ENCODE assay signal across 18 cellular contexts in genomic region chr6:161917645-161918044, GRCh38.
A peak's percentile ranks its signal among the peaks of the same experiment; 100 is the strongest.
DNase-seq lines count a peak whose midpoint lies in the region; TF ChIP-seq lines count a peak whose summit lies in the region.
"Had no signal": no experiment of that assay in that cellular context is flagged by ENCODE, and none has a peak within 500 bp of the region (broad histone marks: within the 10 kb centered on the region; RNA-seq: fewer than 3 reads in every experiment).

No MANE protein-coding gene starts in this region.

- intact Hi-C loops in A673 (cut with micrococcal nuclease; ENCODE audit: unreplicated experiment), result no loop called here
- intact Hi-C loops in CD14-positive monocyte (cut with micrococcal nuclease), result no loop called here

- H3K4me3 Mint-ChIP-seq in CD14-positive monocyte, result no peak overlapping the region

- TF ChIP-seq CTCF in kidney epithelial cell (IDR thresholded peaks at IDR 0.05; ENCODE audit: insufficient read depth, low read length, poor library complexity, severe bottlenecking), result peak; percentile 22
- no peak for TF ChIP-seq CTCF in GM13976 (IDR thresholded peaks at IDR 0.05; ENCODE audit: borderline replicate concordance, control extremely low read depth, extremely low read depth, insufficient read depth, missing control alignments)
- TF ChIP-seq CTCF in hepatocyte (IDR thresholded peaks at IDR 0.05; ENCODE audit: poor library complexity), result no peak
- TF ChIP-seq CTCF in A673 (conservative IDR thresholded peaks at IDR 0.05; ENCODE audit: low read depth, low read length), result no peak
- TF ChIP-seq CTCF in CD14-positive monocyte (IDR thresholded peaks at IDR 0.05), result no peak

- no peak overlapping the region for H3K27ac ChIP-seq in hepatocyte
- no peak overlapping the region for H3K27ac ChIP-seq in A673 (ENCODE audit: low read depth, low read length, poor library complexity, severe bottlenecking)
- H3K27ac ChIP-seq: BLaER1 treated with 17β-estradiol and CSF1 and Interleukin-3, amounts not matched to agents 10 nM and 100 nM; heart left ventricle; Peyer's patch; thyroid gland had no signal

- no TSS peak for BruUV-seq in A673 (replicated peaks; lab: Mats Ljungman, UMichigan)

- WGBS in hepatocyte (ENCODE audit: low lambda C conversion rate, missing lambda C conversion rate), result 76% methylated on average over 4 of the region's 4 CpGs

- CTCF ChIA-PET in A673 (lab: Charles Lee), result no interaction called here

- H2AFZ ChIP-seq in hepatocyte, result no peak overlapping the region

- H3K36me3 ChIP-seq in MG63 (no peaks in the 10 kb centered on the region), kidney epithelial cell (ENCODE audit: control insufficient read depth, insufficient read depth, low read length) (no peaks in the 10 kb centered on the region), hepatocyte (replicated peaks; ENCODE audit: insufficient read depth, low read depth) (no peaks in the 10 kb centered on the region), A673 (ENCODE audit: insufficient read depth, low read length, poor library complexity, severe bottlenecking) (no peaks in the 10 kb centered on the region)
- H3K36me3 ChIP-seq: BLaER1 treated with 17β-estradiol and CSF1 and Interleukin-3, amounts not matched to agents 10 nM and 100 nM; heart left ventricle; Peyer's patch; thyroid gland had no signal

- H3K4me1 ChIP-seq in hepatocyte (ENCODE audit: insufficient read depth) (peaks cover 5% of the 10 kb centered on the region), A673 (ENCODE audit: insufficient read depth, low read length, poor library complexity, severe bottlenecking) (no peaks in the 10 kb centered on the region)
- H3K4me1 ChIP-seq: Peyer's patch, thyroid gland had no signal

- H3K4me3 ChIP-seq in MG63, result peak overlapping the region; percentile 36
- no peak overlapping the region for H3K4me3 ChIP-seq in kidney epithelial cell (ENCODE audit: low read depth, low read length)
- no peak overlapping the region for H3K4me3 ChIP-seq in hepatocyte
- H3K4me3 ChIP-seq in A673 (ENCODE audit: low read depth, low read length, poor library complexity, severe bottlenecking), result no peak overlapping the region
- H3K4me3 ChIP-seq: BLaER1 treated with 17β-estradiol and CSF1 and Interleukin-3, amounts not matched to agents 10 nM and 100 nM; heart left ventricle; Peyer's patch; thyroid gland had no signal

- no peak overlapping the region for H3K4me2 ChIP-seq in hepatocyte
- H3K4me2 ChIP-seq: BLaER1 treated with 17β-estradiol and CSF1 and Interleukin-3, amounts not matched to agents 10 nM and 100 nM had no signal

- H3K36me3 Mint-ChIP-seq in CD14-positive monocyte, result no peaks in the 10 kb centered on the region

- DNase-seq in ELR (ENCODE audit: low read depth) (peak; percentile 48), MG63 (no peak), SHP77 treated with DMSO at 0.1 percent for 48 hours (lab: John Stamatoyannopoulos, UW) (peak; percentile 21), kidney epithelial cell (ENCODE audit: low read depth) (no peak), GM13976 (ENCODE audit: low spot score) (no peak), hepatocyte (ENCODE audit: low spot score) (no peak), A673 (ENCODE audit: low spot score) (no peak), CD14-positive monocyte (ENCODE audit: low spot score) (no peak)
- DNase-seq: amniotic stem cell; cortex of kidney; heart left ventricle; kidney; NCI-H446 treated with DMSO at 0.1 percent for 48 hours; Peyer's patch; stimulated activated CD4-positive, alpha-beta T cell treated with anti-CD3 and anti-CD28 coated beads, Interleukin-4, amount 100 ng/mL, for 24 hours; T-helper 1 cell; thyroid gland had no signal

- H3K4me1 Mint-ChIP-seq in CD14-positive monocyte, result peaks cover 6% of the 10 kb centered on the region

- H4K20me1 ChIP-seq in hepatocyte (ENCODE audit: insufficient read depth, poor library complexity, severe bottlenecking), result no peaks in the 10 kb centered on the region
- H4K20me1 ChIP-seq: BLaER1 treated with 17β-estradiol and CSF1 and Interleukin-3, amounts not matched to agents 10 nM and 100 nM had no signal

- no peaks in the 10 kb centered on the region for H3K79me2 ChIP-seq in hepatocyte

- POLR2A ChIA-PET in A673 (lab: Charles Lee; ENCODE audit: low non-redundant PET), result no interaction called here

- no peaks in the 10 kb centered on the region for H3K27me3 ChIP-seq in MG63
- H3K27me3 ChIP-seq in kidney epithelial cell (ENCODE audit: control insufficient read depth, insufficient read depth, low read length), result no peaks in the 10 kb centered on the region
- H3K27me3 ChIP-seq in hepatocyte, result no peaks in the 10 kb centered on the region
- no peaks in the 10 kb centered on the region for H3K27me3 ChIP-seq in A673 (replicated peaks; ENCODE audit: insufficient read depth, low read depth, low read length, poor library complexity)
- H3K27me3 ChIP-seq: BLaER1 treated with 17β-estradiol and CSF1 and Interleukin-3, amounts not matched to agents 10 nM and 100 nM; heart left ventricle; Peyer's patch; thyroid gland had no signal

- H3K27me3 Mint-ChIP-seq in CD14-positive monocyte (ENCODE audit: low read depth in 3 of 3), result no peaks in the 10 kb centered on the region

- H3K9me2 ChIP-seq in hepatocyte (replicated peaks; ENCODE audit: insufficient read depth), result no peaks in the 10 kb centered on the region

- H3K9me3 ChIP-seq in MG63 (no peaks in the 10 kb centered on the region), hepatocyte (ENCODE audit: low read depth) (no peaks in the 10 kb centered on the region), A673 (ENCODE audit: low read depth, low read length, poor library complexity, severe bottlenecking) (no peaks in the 10 kb centered on the region)
- H3K9me3 ChIP-seq: heart left ventricle, Peyer's patch, thyroid gland had no signal

- in situ Hi-C loops in GM13976 (cut with MboI; ENCODE audit: low sequenced_read_pairs, unreplicated experiment), result no loop called here

- H3K27ac Mint-ChIP-seq in CD14-positive monocyte, result no peak overlapping the region

- peaks cover 0 to 3% (median 0%) of the 10 kb centered on the region in 7 donors for H3K9me3 Mint-ChIP-seq in CD14-positive monocyte

Comparison
In these comparisons a context has a peak if more than half of its experiments do, and no peak if none do; other contexts are left out.
1. DNase-seq: peak in ELR (single experiment) and SHP77 treated with DMSO at 0.1 percent for 48 hours (single experiment); none in MG63 (single experiment), kidney epithelial cell (single experiment), GM13976 (single experiment), hepatocyte (single experiment), A673 (single experiment) and CD14-positive monocyte (single experiment).